8 cellular contexts compared by ENCODE assay signal in genomic region chr7:142626420-142627035, GRCh38.
DNase-seq lines count a peak whose midpoint lies in the region; ATAC-seq, FAIRE-seq and TF ChIP-seq lines count a peak whose summit lies in the region.

No MANE protein-coding gene starts in this region.

- peaks cover 4% of the 10 kb centered on the region for H3K4me1 Mint-ChIP-seq in activated T-cell treated with anti-CD3 and anti-CD28 coated beads, Interleukin-2, amount 50 U/mL, for 72 hours (ENCODE audit: low read depth)

- no peak overlapping the region for H3K9ac ChIP-seq in PC-3 (ENCODE audit: low read length)

- no peaks in the 10 kb centered on the region for H3K79me2 ChIP-seq in PC-3 (ENCODE audit: low read length)

- no peak overlapping the region for H3K4me3 ChIP-seq in A549
- H3K4me3 ChIP-seq in PC-3 (ENCODE audit: low read length) = no peak overlapping the region
- no peak overlapping the region for H3K4me3 ChIP-seq in small intestine (ENCODE audit: low read depth in 1 of 2, low read length in 2 of 2)

- no peak for FAIRE-seq in A549 (lab: Jason Lieb, UNC)
- peak; percentile 84 for FAIRE-seq in GM12892 (lab: Jason Lieb, UNC)
- FAIRE-seq in small intestine (lab: Jason Lieb, UNC) = no peak

- no peak overlapping the region for H3K4me2 ChIP-seq in A549
- H3K4me2 ChIP-seq in PC-3 (ENCODE audit: low read length) = no peak overlapping the region

- H3K27ac ChIP-seq in A549 (no peak overlapping the region), PC-3 (ENCODE audit: low read length) (no peak overlapping the region), small intestine (ENCODE audit: low read depth in 1 of 2, low read length in 1 of 2) (no peak overlapping the region)

- peak overlapping the region; percentile 79 to 83 for H3K4me3 Mint-ChIP-seq in activated T-cell treated with anti-CD3 and anti-CD28 coated beads, Interleukin-2, amount 50 U/mL, for 72 hours

- CTCF ChIA-PET in A549 (lab: Yijun Ruan, JAX) (interaction anchor here (1.2 to 3.2 kb wide), 4 partner anchors 9 to 157 kb away, joined by 3 to 17 read pairs (median 7); no protein-coding TSS in a partner anchor), PC-3 (lab: Charles Lee) (no interaction called here)

- H3K36me3 Mint-ChIP-seq in activated T-cell treated with anti-CD3 and anti-CD28 coated beads, Interleukin-2, amount 50 U/mL, for 72 hours (ENCODE audit: insufficient read depth in 2 of 2) = no peaks in the 10 kb centered on the region

- no peaks in the 10 kb centered on the region for H3K9me3 Mint-ChIP-seq in activated T-cell treated with anti-CD3 and anti-CD28 coated beads, Interleukin-2, amount 50 U/mL, for 72 hours

- no peaks in the 10 kb centered on the region for H3K27me3 Mint-ChIP-seq in activated T-cell treated with anti-CD3 and anti-CD28 coated beads, Interleukin-2, amount 50 U/mL, for 72 hours (ENCODE audit: low read depth)

- peak; percentile 43 for TF ChIP-seq CTCF in A549 (IDR thresholded peaks at IDR 0.05)
- TF ChIP-seq CTCF in PC-3 (conservative IDR thresholded peaks at IDR 0.05; ENCODE audit: low read depth, low read length) = peak; percentile 63

- H2AFZ ChIP-seq in PC-3 (ENCODE audit: low read length) = no peak overlapping the region

- no peaks in the 10 kb centered on the region for H3K4me1 ChIP-seq in A549
- no peaks in the 10 kb centered on the region; the same call in 1 of the 2 replicates for H3K4me1 ChIP-seq in PC-3 (ENCODE audit: insufficient read depth, low read length)
- no peaks in the 10 kb centered on the region for H3K4me1 ChIP-seq in small intestine (ENCODE audit: control insufficient read depth in 2 of 2, insufficient read depth in 1 of 2, low read depth in 1 of 2, low read length in 1 of 2)

- DNase-seq in A549 (ENCODE audit: low read depth in 1 of 2, low spot score in 1 of 2) = peak; percentile 16 to 48
- no peak for DNase-seq in GM12892 (ENCODE audit: insufficient read length)
- DNase-seq in PC-3 = peak; percentile 60
- DNase-seq in activated T-cell treated with anti-CD3 and anti-CD28 coated beads, Interleukin-2, amount 50 U/mL, for 72 hours = peak; percentile 73 to 77
- DNase-seq in glomerular visceral epithelial cell (ENCODE audit: extremely low spot score) = peak; percentile 39
- peak; percentile 55 for DNase-seq in small intestine
- DNase-seq in DMS79 treated with DMSO at 0.1 percent for 48 hours (lab: John Stamatoyannopoulos, UW) = no peak

- POLR2A ChIA-PET in A549 (lab: Yijun Ruan, JAX) = no interaction called here
- POLR2A ChIA-PET in PC-3 (lab: Charles Lee; ENCODE audit: unreplicated experiment) = no interaction called here

- no TSS peak for BruUV-seq in PC-3 (replicated peaks; lab: Mats Ljungman, UMichigan)

- H4K20me1 ChIP-seq in PC-3 (ENCODE audit: low read length) = no peaks in the 10 kb centered on the region

- TF ChIP-seq POLR2A in A549 (IDR thresholded peaks at IDR 0.05; ENCODE audit: low read length) (no peak), GM12892 (IDR thresholded peaks at IDR 0.05; ENCODE audit: low read depth, low read length) (no peak)

- H3K9me2 ChIP-seq in PC-3 (replicated peaks; ENCODE audit: low read length) = no peaks in the 10 kb centered on the region

- no peak for TF ChIP-seq EP300 in A549 (IDR thresholded peaks at IDR 0.05)

- H3K9me3 ChIP-seq in A549 (no peaks in the 10 kb centered on the region), PC-3 (ENCODE audit: low read length) (no peaks in the 10 kb centered on the region), small intestine (ENCODE audit: control insufficient read depth, low read depth) (no peaks in the 10 kb centered on the region)

- intact Hi-C loops in PC-3 (cut with micrococcal nuclease) = no loop called here

- WGBS in A549 (ENCODE audit: missing lambda C conversion rate) = 26% methylated on average over 10 of the region's 12 CpGs
- WGBS in small intestine, 3 donors = 49 to 80% (median 77%) methylated on average over 12 of the region's 12 CpGs

- peak; percentile 74 to 93; a peak in 4 of 6 replicates for ATAC-seq in A549
- ATAC-seq in HG02885 (IDR thresholded peaks at IDR 0.05; ENCODE audit: poor library complexity, unreplicated experiment) = peak; percentile 93
- peak; percentile 39; the same call in 1 of the 2 replicates for ATAC-seq in PC-3
- ATAC-seq in activated T-cell treated with anti-CD3 and anti-CD28 coated beads, Interleukin-2, amount 50 U/mL, for 72 hours (replicated peaks in 1 of 2) = peak; percentile 82 to 84

- H3K27me3 ChIP-seq in PC-3 (ENCODE audit: low read length) = no peaks in the 10 kb centered on the region
- H3K27me3 ChIP-seq in small intestine (ENCODE audit: control insufficient read depth in 2 of 2, insufficient read depth in 2 of 2, low read length in 2 of 2) = peaks cover 0 to 2% of the 10 kb centered on the region in 2 donors

- no peaks in the 10 kb centered on the region for H3F3A ChIP-seq in PC-3 (ENCODE audit: low read length, unreplicated experiment)

- peak overlapping the region; percentile 40 for H3K27ac Mint-ChIP-seq in activated T-cell treated with anti-CD3 and anti-CD28 coated beads, Interleukin-2, amount 50 U/mL, for 72 hours

- no peaks in the 10 kb centered on the region for H3K36me3 ChIP-seq in PC-3 (ENCODE audit: low read depth, low read length)
- H3K36me3 ChIP-seq in small intestine (ENCODE audit: control insufficient read depth in 2 of 2, insufficient read depth in 2 of 2, low read length in 2 of 2) = no peaks in the 10 kb centered on the region

- peak in 1 of 2 experiments; percentile 32; a peak in 2 of 5 replicates for TF ChIP-seq RAD21 in A549 (conservative IDR thresholded peaks at IDR 0.05 in 1 of 2, IDR thresholded peaks at IDR 0.05 in 1 of 2)

TF ChIP-seq in A549, 52 proteins besides CTCF, POLR2A, EP300 and RAD21:
- TF ChIP-seq KDM5A (IDR thresholded peaks at IDR 0.05) (no peak), USF2 (IDR thresholded peaks at IDR 0.05) (no peak), SMC3 (IDR thresholded peaks at IDR 0.05) (no peak; the same call in 2 of the 3 replicates), NPAS2 (CRISPR knock-in tag; IDR thresholded peaks at IDR 0.05; ENCODE audit: borderline replicate concordance) (no peak), BCL3 (IDR thresholded peaks at IDR 0.05) (no peak), PHF8 (IDR thresholded peaks at IDR 0.05; ENCODE audit: borderline replicate concordance, low read depth) (no peak), BHLHE40 (IDR thresholded peaks at IDR 0.05; ENCODE audit: low read depth, low read length) (no peak), TP53 (CRISPR knock-in tag; IDR thresholded peaks at IDR 0.05) (no peak), HOXA7 (CRISPR knock-in tag; IDR thresholded peaks at IDR 0.05) (no peak), CHD4 (IDR thresholded peaks at IDR 0.05; ENCODE audit: borderline replicate concordance) (no peak), HMGXB4 (CRISPR knock-in tag; IDR thresholded peaks at IDR 0.05; ENCODE audit: borderline replicate concordance) (no peak), HOXB5 (CRISPR knock-in tag; IDR thresholded peaks at IDR 0.05) (no peak), EHF (CRISPR knock-in tag; IDR thresholded peaks at IDR 0.05) (no peak), ELK1 (IDR thresholded peaks at IDR 0.05; ENCODE audit: low read depth, low read length) (no peak)

Comparison
In these comparisons a context has a peak if more than half of its experiments do, and no peak if none do; other contexts are left out.
1. ATAC-seq: peak in every context shown above with its lines; median percentile 93 in HG02885; 84 in A549; 83 in activated T-cell treated with anti-CD3 and anti-CD28 coated beads, Interleukin-2, amount 50 U/mL, for 72 hours; 39 in PC-3.
2. DNase-seq: peak in A549 (2 of 2), PC-3 (single experiment), activated T-cell treated with anti-CD3 and anti-CD28 coated beads, Interleukin-2, amount 50 U/mL, for 72 hours (2 of 2), glomerular visceral epithelial cell (single experiment) and small intestine (single experiment); none in GM12892 (single experiment) and DMS79 treated with DMSO at 0.1 percent for 48 hours (single experiment).